ENCODE assay signal across 8 cellular contexts in genomic region chr2:70993689-70993986, GRCh38. TPM values are rescaled to one million over a fixed set of nuclear protein-coding genes. Genes with fewer than 3 reads are reported as not detected.
DNase-seq lines count a peak whose midpoint lies in the region; ATAC-seq and TF ChIP-seq lines count a peak whose summit lies in the region.
"Had no signal": no experiment of that assay in that cellular context is flagged by ENCODE, and none has a peak within 500 bp of the region (broad histone marks: within the 10 kb centered on the region; RNA-seq: fewer than 3 reads in every experiment).

No MANE protein-coding gene starts in this region.

- peaks cover 11 to 25% of the 10 kb centered on the region in 2 experiments; a peak in 3 of 4 replicates for H3K36me3 ChIP-seq in HCT116 (ENCODE audit: control insufficient read depth in 1 of 2, insufficient read depth in 2 of 2, low read length in 2 of 2)

- H3K36me3 Mint-ChIP-seq in activated CD8-positive, alpha-beta T cell treated with anti-CD3 and anti-CD28 coated beads for 36 hours (ENCODE audit: low read depth), result peaks cover 22% of the 10 kb centered on the region
- peaks cover 18 to 24% of the 10 kb centered on the region in 2 donors for H3K36me3 Mint-ChIP-seq in stimulated activated naive B cell treated with anti-CD40 and anti-IgM and Interleukin-4, amounts not matched to agents 10 μg/mL and 1 μg/mL and 100 μg/mL, for 72 hours

- H3K9me3 ChIP-seq in HCT116 (ENCODE audit: control insufficient read depth in 1 of 2, insufficient read depth in 1 of 2, low read depth in 1 of 2, low read length in 2 of 2) (no peaks in the 10 kb centered on the region), iPS-18c (ENCODE audit: control insufficient read depth, insufficient read depth, low read length) (no peaks in the 10 kb centered on the region)

- H3K27me3 ChIP-seq in HCT116 (ENCODE audit: insufficient read depth, low read length), result no peaks in the 10 kb centered on the region

- no peaks in the 10 kb centered on the region for H3K27me3 Mint-ChIP-seq in activated CD8-positive, alpha-beta T cell treated with anti-CD3 and anti-CD28 coated beads for 36 hours
- no peaks in the 10 kb centered on the region for H3K27me3 Mint-ChIP-seq in stimulated activated naive B cell treated with anti-CD40 and anti-IgM and Interleukin-4, amounts not matched to agents 10 μg/mL and 1 μg/mL and 100 μg/mL, for 72 hours

- peak overlapping the region; percentile 99 for H3K4me3 Mint-ChIP-seq in activated CD8-positive, alpha-beta T cell treated with anti-CD3 and anti-CD28 coated beads for 36 hours
- peak overlapping the region; percentile 93 to 95 for H3K4me3 Mint-ChIP-seq in stimulated activated naive B cell treated with anti-CD40 and anti-IgM and Interleukin-4, amounts not matched to agents 10 μg/mL and 1 μg/mL and 100 μg/mL, for 72 hours

- CTCF ChIA-PET in HCT116 (lab: Charles Lee), result no interaction called here
- CTCF ChIA-PET in activated CD8-positive, alpha-beta T cell treated with anti-CD3 and anti-CD28 coated beads for 36 hours (lab: Charles Lee), result interaction anchor here (0.9 to 3.8 kb wide), 5 partner anchors 8 to 45 kb away, joined by 3 to 22 read pairs (median 6); no protein-coding TSS in a partner anchor

- no peak for TF ChIP-seq POLR2A in HCT116 (IDR thresholded peaks at IDR 0.05; ENCODE audit: borderline replicate concordance, extremely low read depth, insufficient read depth, insufficient read length)

- no peak for TF ChIP-seq CTCF in HCT116 (IDR thresholded peaks at IDR 0.05 in 2 of 3, conservative IDR thresholded peaks at IDR 0.05 in 1 of 3; ENCODE audit: borderline replicate concordance in 1 of 3, insufficient read depth in 1 of 3, low read depth in 2 of 3, low read length in 2 of 3)
- no peak for TF ChIP-seq CTCF in activated CD8-positive, alpha-beta T cell treated with anti-CD3 and anti-CD28 coated beads for 36 hours (IDR thresholded peaks at IDR 0.05)

- H3K9ac ChIP-seq in HCT116 (ENCODE audit: low read length), result peak overlapping the region; percentile 76

- H3K4me1 ChIP-seq in HCT116 (ENCODE audit: control insufficient read depth in 1 of 2, insufficient read depth in 2 of 2, low read length in 2 of 2), result peaks cover 13 to 22% of the 10 kb centered on the region in 2 experiments; a peak in 3 of 4 replicates

- peaks cover 25% of the 10 kb centered on the region for H3K4me1 Mint-ChIP-seq in activated CD8-positive, alpha-beta T cell treated with anti-CD3 and anti-CD28 coated beads for 36 hours (ENCODE audit: low read depth)
- H3K4me1 Mint-ChIP-seq in stimulated activated naive B cell treated with anti-CD40 and anti-IgM and Interleukin-4, amounts not matched to agents 10 μg/mL and 1 μg/mL and 100 μg/mL, for 72 hours, result peaks cover 25 to 47% of the 10 kb centered on the region in 2 donors

- H4K20me1 ChIP-seq in HCT116 (ENCODE audit: insufficient read depth), result no peaks in the 10 kb centered on the region

- H3K27ac Mint-ChIP-seq in activated CD8-positive, alpha-beta T cell treated with anti-CD3 and anti-CD28 coated beads for 36 hours, result peak overlapping the region; percentile 92
- peak overlapping the region; percentile 93 for H3K27ac Mint-ChIP-seq in stimulated activated naive B cell treated with anti-CD40 and anti-IgM and Interleukin-4, amounts not matched to agents 10 μg/mL and 1 μg/mL and 100 μg/mL, for 72 hours

- intact Hi-C loops in HCT116 (cut with micrococcal nuclease), result no loop called here
- intact Hi-C loops in activated CD8-positive, alpha-beta T cell treated with anti-CD3 and anti-CD28 coated beads for 36 hours (cut with micrococcal nuclease), result no loop called here

- H2AFZ ChIP-seq in HCT116 (ENCODE audit: low read depth, low read length, poor library complexity, severe bottlenecking), result no peak overlapping the region

- H3K9me2 ChIP-seq in HCT116 (ENCODE audit: insufficient read depth), result no peaks in the 10 kb centered on the region

- RAD21 ChIA-PET in HCT116 (lab: Charles Lee; ENCODE audit: low non-redundant PET in 1 of 2, low total read pairs in 2 of 2, uncharacterized antibody in 2 of 2, unreplicated experiment in 2 of 2), result no interaction called here

- H3K4me3 ChIP-seq in HCT116 (replicated peaks in 1 of 2; ENCODE audit: low read depth in 1 of 2, low read length in 2 of 2), result peak overlapping the region; percentile 78 to 95
- H3K4me3 ChIP-seq in iPS-18c (ENCODE audit: insufficient read depth, low read depth, low read length), result peak overlapping the region; percentile 83

- ATAC-seq in HCT116 (no peak), HG03025 (IDR thresholded peaks at IDR 0.05; ENCODE audit: low FRiP score, unreplicated experiment) (no peak)
- no peak for ATAC-seq in activated CD8-positive, alpha-beta T cell treated with anti-CD3 and anti-CD28 coated beads for 36 hours
- no peak for ATAC-seq in stimulated activated naive B cell treated with anti-CD40 and anti-IgM and Interleukin-4, amounts not matched to agents 10 μg/mL and 1 μg/mL and 100 μg/mL, for 72 hours (replicated peaks)

- POLR2A ChIA-PET in HCT116 (lab: Charles Lee), result no interaction called here
- POLR2A ChIA-PET in activated CD8-positive, alpha-beta T cell treated with anti-CD3 and anti-CD28 coated beads for 36 hours (lab: Charles Lee), result interaction anchor here (1.9 kb wide), 1 partner anchor 9 kb away, joined by 5 read pairs; no protein-coding TSS in a partner anchor

- H3K4me2 ChIP-seq in HCT116 (ENCODE audit: low read length), result peak overlapping the region; percentile 98

- no peak overlapping the region; the same call in 1 of the 2 replicates for H3K27ac ChIP-seq in HCT116 (ENCODE audit: low read depth, low read length)

- TF ChIP-seq RAD21 in HCT116 (IDR thresholded peaks at IDR 0.05; ENCODE audit: low read depth), result no peak

- BruUV-seq in HCT116 (replicated peaks; lab: Mats Ljungman, UMichigan), result no TSS peak

- no peaks in the 10 kb centered on the region for H3K9me3 Mint-ChIP-seq in activated CD8-positive, alpha-beta T cell treated with anti-CD3 and anti-CD28 coated beads for 36 hours
- H3K9me3 Mint-ChIP-seq in stimulated activated naive B cell treated with anti-CD40 and anti-IgM and Interleukin-4, amounts not matched to agents 10 μg/mL and 1 μg/mL and 100 μg/mL, for 72 hours, result no peaks in the 10 kb centered on the region

- DNase-seq in HCT116 (ENCODE audit: low read depth, low spot score), result no peak
- no peak for DNase-seq in activated CD8-positive, alpha-beta T cell treated with anti-CD3 and anti-CD28 coated beads for 36 hours
- no peak for DNase-seq in stimulated activated naive B cell treated with anti-CD40 and anti-IgM and Interleukin-4, amounts not matched to agents 10 μg/mL and 1 μg/mL and 100 μg/mL, for 72 hours
- no peak for DNase-seq in OCI-M1 (lab: John Stamatoyannopoulos, UW)
- no peak for DNase-seq in HK-2 (ENCODE audit: unreplicated experiment)

- peaks cover 24% of the 10 kb centered on the region for H3K79me2 ChIP-seq in HCT116 (ENCODE audit: insufficient read depth, low read length)

TF ChIP-seq in HCT116, 20 proteins besides CTCF, POLR2A, EP300 and RAD21 (continues in another document):
- TF ChIP-seq ZFX (IDR thresholded peaks at IDR 0.05) (no peak), ZBTB33 (IDR thresholded peaks at IDR 0.05; ENCODE audit: extremely low read depth, insufficient replicate concordance, low read length) (no peak), MAX (IDR thresholded peaks at IDR 0.05) (no peak), EZH2phosphoT487 (IDR thresholded peaks at IDR 0.05; ENCODE audit: borderline replicate concordance) (no peak), YY1 (IDR thresholded peaks at IDR 0.05; ENCODE audit: extremely low read depth, insufficient replicate concordance, low read depth, low read length) (no peak), SIN3A (IDR thresholded peaks at IDR 0.05; ENCODE audit: low read depth) (no peak), SP1 (IDR thresholded peaks at IDR 0.05; ENCODE audit: low read depth) (no peak)

RNA-seq across cellular contexts. Expression of gene TEX261, which starts 1.0 kb away (rescaled TPM):
- total RNA-seq in HCT116 (2021; ENCODE audit: unreplicated experiment), result 37.9 TPM
- 20.9 and 30.0 TPM in 2 replicates for polyA plus RNA-seq in HCT116 (2012)
- total RNA-seq in activated CD8-positive, alpha-beta T cell treated with anti-CD3 and anti-CD28 coated beads for 36 hours, result 10 to 100 TPM; 38.8 to 39.9 TPM

RNA-seq across cellular contexts. Expression of gene ANKRD53, which starts 15.2 kb away (rescaled TPM):
- not detected for total RNA-seq in HCT116 (2021; ENCODE audit: unreplicated experiment)
- 0.08 and 0.14 TPM in 2 replicates for polyA plus RNA-seq in HCT116 (2012)
- total RNA-seq in activated CD8-positive, alpha-beta T cell treated with anti-CD3 and anti-CD28 coated beads for 36 hours, result not detected
- total RNA-seq: activated CD8-positive, alpha-beta memory T cell treated with anti-CD3 and anti-CD28 coated beads for 36 hours had no signal

RNA-seq across cellular contexts. Expression of gene ATP6V1B1, which starts 57.9 kb away (rescaled TPM):
- 0.74 TPM for total RNA-seq in HCT116 (2021; ENCODE audit: unreplicated experiment)
- 0.59 and 0.64 TPM in 2 replicates for polyA plus RNA-seq in HCT116 (2012)
- not detected for total RNA-seq in activated CD8-positive, alpha-beta T cell treated with anti-CD3 and anti-CD28 coated beads for 36 hours
- total RNA-seq: activated CD8-positive, alpha-beta memory T cell treated with anti-CD3 and anti-CD28 coated beads for 36 hours had no signal
